ENCODE assay signal across 1 cellular context in the genomic region with DNA sequence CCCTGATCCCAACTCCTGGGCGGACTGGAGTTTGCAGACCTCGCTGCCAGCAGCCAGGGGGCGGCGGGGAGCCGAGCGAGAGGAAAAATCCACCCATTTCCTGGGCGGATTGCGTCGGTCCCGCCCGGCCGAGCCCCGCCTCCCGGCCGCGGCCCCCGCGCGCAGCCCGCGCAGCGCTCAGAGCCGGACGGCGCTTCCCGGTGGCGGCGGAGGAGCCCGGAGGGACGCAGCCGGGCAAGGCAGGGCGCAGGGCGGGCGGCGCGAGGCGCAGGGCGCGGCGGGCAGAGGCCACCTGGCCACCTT.
TF ChIP-seq lines count a peak whose summit lies in the region.

OLFM1 (plus strand) TSS at position 180 of the 303 bp plus-strand sequence. CDS start 322 bp downstream, outside the sequence.

TF ChIP-seq in HEK293, 187 proteins besides CTCF, POLR2A, EP300 and RAD21 (continued from another document):
- TF ChIP-seq, protein P1, sequence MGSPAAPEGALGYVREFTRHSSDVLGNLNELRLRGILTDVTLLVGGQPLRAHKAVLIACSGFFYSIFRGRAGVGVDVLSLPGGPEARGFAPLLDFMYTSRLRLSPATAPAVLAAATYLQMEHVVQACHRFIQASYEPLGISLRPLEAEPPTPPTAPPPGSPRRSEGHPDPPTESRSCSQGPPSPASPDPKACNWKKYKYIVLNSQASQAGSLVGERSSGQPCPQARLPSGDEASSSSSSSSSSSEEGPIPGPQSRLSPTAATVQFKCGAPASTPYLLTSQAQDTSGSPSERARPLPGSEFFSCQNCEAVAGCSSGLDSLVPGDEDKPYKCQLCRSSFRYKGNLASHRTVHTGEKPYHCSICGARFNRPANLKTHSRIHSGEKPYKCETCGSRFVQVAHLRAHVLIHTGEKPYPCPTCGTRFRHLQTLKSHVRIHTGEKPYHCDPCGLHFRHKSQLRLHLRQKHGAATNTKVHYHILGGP (tag by site-specific recombination; IDR thresholded peaks at IDR 0.05), result no peak
- TF ChIP-seq ZNF654 (tag by site-specific recombination; IDR thresholded peaks at IDR 0.05; ENCODE audit: low read depth) (peak; percentile 24; the same call in 1 of the 2 replicates), SP3 (tag by site-specific recombination; IDR thresholded peaks at IDR 0.05) (peak; percentile 29; the same call in 1 of the 2 replicates), SP7 (tag by site-specific recombination; IDR thresholded peaks at IDR 0.05) (peak; percentile 23; the same call in 1 of the 2 replicates), ZNF157 (tag by site-specific recombination; IDR thresholded peaks at IDR 0.05) (no peak), KLF10 (tag by site-specific recombination; IDR thresholded peaks at IDR 0.05) (peak; percentile 52; the same call in 1 of the 2 replicates), KLF1 (tag by site-specific recombination; IDR thresholded peaks at IDR 0.05) (peak; percentile 61), ZEB2 (tag by site-specific recombination; IDR thresholded peaks at IDR 0.05) (0 out of 2 replicates have a peak, but pooled peaks have one; percentile 26), ZNF660 (tag by site-specific recombination; IDR thresholded peaks at IDR 0.05) (peak; percentile 67; the same call in 1 of the 2 replicates), ZNF121 (tag by site-specific recombination; IDR thresholded peaks at IDR 0.05) (no peak), ZBTB8A (tag by site-specific recombination; IDR thresholded peaks at IDR 0.05) (no peak), IKZF3 (tag by site-specific recombination; IDR thresholded peaks at IDR 0.05) (peak; percentile 75), SP2 (tag by site-specific recombination; IDR thresholded peaks at IDR 0.05) (peak; percentile 77), ZFHX2 (tag by site-specific recombination; conservative IDR thresholded peaks at IDR 0.05) (0 out of 2 replicates have a peak, but pooled peaks have one; percentile 24), KLF9 (tag by site-specific recombination; IDR thresholded peaks at IDR 0.05; ENCODE audit: low read depth) (0 out of 2 replicates have a peak, but pooled peaks have one; percentile 30), KLF8 (tag by site-specific recombination; IDR thresholded peaks at IDR 0.05) (peak; percentile 45; the same call in 1 of the 2 replicates), ZBTB44 (tag by site-specific recombination; IDR thresholded peaks at IDR 0.05) (0 out of 2 replicates have a peak, but pooled peaks have one; percentile 13), ZNF214 (tag by site-specific recombination; IDR thresholded peaks at IDR 0.05; ENCODE audit: borderline replicate concordance) (no peak), ZBTB48 (tag by site-specific recombination; IDR thresholded peaks at IDR 0.05) (no peak), ZNF561 (tag by site-specific recombination; IDR thresholded peaks at IDR 0.05; ENCODE audit: borderline replicate concordance) (0 out of 2 replicates have a peak, but pooled peaks have one; percentile 17), ZSCAN30 (tag by site-specific recombination; IDR thresholded peaks at IDR 0.05) (peak; percentile 80)
- TF ChIP-seq, protein P2, sequence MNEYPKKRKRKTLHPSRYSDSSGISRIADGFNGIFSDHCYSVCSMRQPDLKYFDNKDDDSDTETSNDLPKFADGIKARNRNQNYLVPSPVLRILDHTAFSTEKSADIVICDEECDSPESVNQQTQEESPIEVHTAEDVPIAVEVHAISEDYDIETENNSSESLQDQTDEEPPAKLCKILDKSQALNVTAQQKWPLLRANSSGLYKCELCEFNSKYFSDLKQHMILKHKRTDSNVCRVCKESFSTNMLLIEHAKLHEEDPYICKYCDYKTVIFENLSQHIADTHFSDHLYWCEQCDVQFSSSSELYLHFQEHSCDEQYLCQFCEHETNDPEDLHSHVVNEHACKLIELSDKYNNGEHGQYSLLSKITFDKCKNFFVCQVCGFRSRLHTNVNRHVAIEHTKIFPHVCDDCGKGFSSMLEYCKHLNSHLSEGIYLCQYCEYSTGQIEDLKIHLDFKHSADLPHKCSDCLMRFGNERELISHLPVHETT (tag by site-specific recombination; IDR thresholded peaks at IDR 0.05), result no peak
- TF ChIP-seq, protein P3, sequence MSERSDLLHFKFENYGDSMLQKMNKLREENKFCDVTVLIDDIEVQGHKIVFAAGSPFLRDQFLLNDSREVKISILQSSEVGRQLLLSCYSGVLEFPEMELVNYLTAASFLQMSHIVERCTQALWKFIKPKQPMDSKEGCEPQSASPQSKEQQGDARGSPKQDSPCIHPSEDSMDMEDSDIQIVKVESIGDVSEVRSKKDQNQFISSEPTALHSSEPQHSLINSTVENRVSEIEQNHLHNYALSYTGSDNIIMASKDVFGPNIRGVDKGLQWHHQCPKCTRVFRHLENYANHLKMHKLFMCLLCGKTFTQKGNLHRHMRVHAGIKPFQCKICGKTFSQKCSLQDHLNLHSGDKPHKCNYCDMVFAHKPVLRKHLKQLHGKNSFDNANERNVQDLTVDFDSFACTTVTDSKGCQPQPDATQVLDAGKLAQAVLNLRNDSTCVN (tag by site-specific recombination; optimal IDR thresholded peaks at IDR 0.05), result peak; percentile 26
- TF ChIP-seq, protein P4, sequence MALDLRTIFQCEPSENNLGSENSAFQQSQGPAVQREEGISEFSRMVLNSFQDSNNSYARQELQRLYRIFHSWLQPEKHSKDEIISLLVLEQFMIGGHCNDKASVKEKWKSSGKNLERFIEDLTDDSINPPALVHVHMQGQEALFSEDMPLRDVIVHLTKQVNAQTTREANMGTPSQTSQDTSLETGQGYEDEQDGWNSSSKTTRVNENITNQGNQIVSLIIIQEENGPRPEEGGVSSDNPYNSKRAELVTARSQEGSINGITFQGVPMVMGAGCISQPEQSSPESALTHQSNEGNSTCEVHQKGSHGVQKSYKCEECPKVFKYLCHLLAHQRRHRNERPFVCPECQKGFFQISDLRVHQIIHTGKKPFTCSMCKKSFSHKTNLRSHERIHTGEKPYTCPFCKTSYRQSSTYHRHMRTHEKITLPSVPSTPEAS (tag by site-specific recombination; IDR thresholded peaks at IDR 0.05), result no peak
